ENCODE assay signal across 33 cellular contexts in genomic region chr20:39605361-39605760, GRCh38.
"Had no signal": no experiment of that assay in that cellular context is flagged by ENCODE, and none has a peak within 500 bp of the region (broad histone marks: within the 10 kb centered on the region; RNA-seq: fewer than 3 reads in every experiment).

No MANE protein-coding gene starts in this region.

- H3K4me3 ChIP-seq: adrenal gland, ascending aorta, body of pancreas, breast epithelium, cardiac muscle cell had no signal

- ATAC-seq: activated naive CD4-positive, alpha-beta T cell treated with anti-CD3 and anti-CD28 coated beads, Interleukin-2, amount 50 U/mL, for 72 hours; activated naive CD8-positive, alpha-beta T cell treated with anti-CD3 and anti-CD28 coated beads, Interleukin-2, amount 50 U/mL, for 24 hours; activated T-cell treated with anti-CD3 and anti-CD28 coated beads, Interleukin-2, amount 50 U/mL, for 4 hours; activated T-cell treated with anti-CD3 and anti-CD28 coated beads, Interleukin-2, amount 50 U/mL, for 72 hours; activated T-helper 17 cell treated with anti-CD3 and anti-CD28 coated beads, Interleukin-2, amount 50 U/mL, for 72 hours; body of pancreas had no signal

- H3K27ac ChIP-seq: adrenal gland, ascending aorta, body of pancreas, brain microvascular endothelial cell, breast epithelium, cardiac muscle cell had no signal

- H3K9me3 ChIP-seq: adrenal gland, ascending aorta, body of pancreas had no signal

- DNase-seq: activated effector memory CD4-positive, alpha-beta T cell treated with anti-CD3 and anti-CD28 coated beads, Interleukin-2, amount 50 U/mL, for 16 hours; activated effector memory CD4-positive, alpha-beta T cell treated with Interleukin-2 at 50 U/mL for 16 hours; activated gamma-delta T cell; activated gamma-delta T cell treated with Interleukin-2 at 50 U/mL for 16 hours; activated naive CD4-positive, alpha-beta T cell; activated naive CD4-positive, alpha-beta T cell treated with anti-CD3 and anti-CD28 coated beads for 36 hours; activated naive CD4-positive, alpha-beta T cell treated with anti-CD3 and anti-CD28 coated beads, Interleukin-2, amount 10 ng/mL, durations not matched to agents 7 days and 5 days; activated naive CD4-positive, alpha-beta T cell treated with anti-CD3 and anti-CD28 coated beads, Interleukin-2, amount 50 U/mL, for 16 hours; activated naive CD4-positive, alpha-beta T cell treated with Interleukin-2 at 50 U/mL for 16 hours; activated naive CD8-positive, alpha-beta T cell treated with anti-CD3 and anti-CD28 coated beads for 36 hours; activated naive CD8-positive, alpha-beta T cell treated with anti-CD3 and anti-CD28 coated beads, Interleukin-2, amount 10 ng/mL, durations not matched to agents 7 days and 5 days; activated naive CD8-positive, alpha-beta T cell treated with anti-CD3 and anti-CD28 coated beads, Interleukin-2, amount 50 U/mL, for 24 hours; activated T-cell treated with anti-CD3 and anti-CD28 coated beads, Interleukin-2, amount 50 U/mL, for 1 hour; activated T-cell treated with anti-CD3 and anti-CD28 coated beads, Interleukin-2, amount 50 U/mL, for 24 hours; activated T-cell treated with anti-CD3 and anti-CD28 coated beads, Interleukin-2, amount 50 U/mL, for 4 hours; activated T-cell treated with anti-CD3 and anti-CD28 coated beads, Interleukin-2, amount 50 U/mL, for 48 hours; activated T-cell treated with anti-CD3 and anti-CD28 coated beads, Interleukin-2, amount 50 U/mL, for 72 hours; adrenal gland; amniotic stem cell; amygdala; anterior cingulate cortex; aorta; body of pancreas; brain microvascular endothelial cell; caudate nucleus; central memory CD4-positive, alpha-beta T cell; cerebellar nuclear complex had no signal

- H3K36me3 ChIP-seq: adrenal gland, ascending aorta, brain microvascular endothelial cell, breast epithelium, cardiac muscle cell had no signal

- H3K4me1 ChIP-seq: adrenal gland, ascending aorta, body of pancreas, breast epithelium had no signal

- H3K27me3 ChIP-seq: adrenal gland, ascending aorta, body of pancreas, brain microvascular endothelial cell, breast epithelium, cardiac muscle cell had no signal

- FAIRE-seq: astrocyte had no signal
